13 cellular contexts compared by ENCODE assay signal in genomic region chr14:61184117-61184516, GRCh38.
DNase-seq lines count a peak whose midpoint lies in the region; ATAC-seq and TF ChIP-seq lines count a peak whose summit lies in the region.
"Had no signal": no experiment of that assay in that cellular context is flagged by ENCODE, and none has a peak within 500 bp of the region (broad histone marks: within the 10 kb centered on the region; RNA-seq: fewer than 3 reads in every experiment).

No MANE protein-coding gene starts in this region.

- no peak for DNase-seq in activated T-cell treated with anti-CD3 and anti-CD28 coated beads, Interleukin-2, amount 50 U/mL, for 72 hours
- DNase-seq in activated T-cell treated with anti-CD3 and anti-CD28 coated beads, Interleukin-2, amount 50 U/mL, for 4 hours = no peak
- DNase-seq in fibroblast of peridontal ligament (ENCODE audit: extremely low read depth) (peak; percentile 76), thoracic aorta (ENCODE audit: low spot score) (no peak), transverse colon (no peak)
- DNase-seq: NCI-H2227 treated with DMSO at 0.1 percent for 48 hours, sigmoid colon, thyroid gland had no signal

- no peak for TF ChIP-seq EP300 in transverse colon (IDR thresholded peaks at IDR 0.05; ENCODE audit: low read depth)

- H3K4me3 Mint-ChIP-seq in activated T-cell treated with anti-CD3 and anti-CD28 coated beads, Interleukin-2, amount 50 U/mL, for 72 hours = peak overlapping the region in 1 of 2 donors; percentile 11
- no peak overlapping the region for H3K4me3 Mint-ChIP-seq in activated T-cell treated with anti-CD3 and anti-CD28 coated beads, Interleukin-2, amount 50 U/mL, for 4 hours

- no peaks in the 10 kb centered on the region for H3K36me3 ChIP-seq in thoracic aorta
- no peaks in the 10 kb centered on the region for H3K36me3 ChIP-seq in transverse colon
- H3K36me3 ChIP-seq: sigmoid colon, thyroid gland had no signal

- H3K4me1 ChIP-seq in thoracic aorta (ENCODE audit: control insufficient read depth in 1 of 2, low read depth in 2 of 2) = peaks cover 29 to 42% of the 10 kb centered on the region in 2 donors
- H3K4me1 ChIP-seq in transverse colon = no peaks in the 10 kb centered on the region

- TF ChIP-seq CTCF in thoracic aorta (IDR thresholded peaks at IDR 0.05) (no peak), transverse colon (IDR thresholded peaks at IDR 0.05) (no peak)

- H3K36me3 Mint-ChIP-seq in activated T-cell treated with anti-CD3 and anti-CD28 coated beads, Interleukin-2, amount 50 U/mL, for 72 hours (ENCODE audit: insufficient read depth in 2 of 2) = no peaks in the 10 kb centered on the region
- H3K36me3 Mint-ChIP-seq in activated T-cell treated with anti-CD3 and anti-CD28 coated beads, Interleukin-2, amount 50 U/mL, for 4 hours (ENCODE audit: insufficient read depth) = no peaks in the 10 kb centered on the region
- H3K36me3 Mint-ChIP-seq: naive thymus-derived CD4-positive, alpha-beta T cell had no signal

- peaks cover 34% of the 10 kb centered on the region for H3K4me1 Mint-ChIP-seq in activated T-cell treated with anti-CD3 and anti-CD28 coated beads, Interleukin-2, amount 50 U/mL, for 72 hours (ENCODE audit: low read depth)
- H3K4me1 Mint-ChIP-seq in activated T-cell treated with anti-CD3 and anti-CD28 coated beads, Interleukin-2, amount 50 U/mL, for 4 hours (ENCODE audit: low read depth) = peaks cover 5% of the 10 kb centered on the region

- WGBS in transverse colon (ENCODE audit: low coverage in 1 of 2), 2 donors = 87% methylated on average over 2 of the region's 2 CpGs; no CpG with 5 or more reads in 1 of the 2 donors

- H3K27me3 ChIP-seq in thoracic aorta (replicated peaks; ENCODE audit: insufficient read depth) (no peaks in the 10 kb centered on the region), transverse colon (peaks cover 5% of the 10 kb centered on the region)
- H3K27me3 ChIP-seq: sigmoid colon, thyroid gland had no signal

- no peaks in the 10 kb centered on the region for H3K9me3 ChIP-seq in thoracic aorta
- no peaks in the 10 kb centered on the region for H3K9me3 ChIP-seq in transverse colon
- H3K9me3 ChIP-seq: sigmoid colon, thyroid gland had no signal

- no peak overlapping the region for H3K27ac Mint-ChIP-seq in activated T-cell treated with anti-CD3 and anti-CD28 coated beads, Interleukin-2, amount 50 U/mL, for 72 hours

- H3K9me3 Mint-ChIP-seq in activated T-cell treated with anti-CD3 and anti-CD28 coated beads, Interleukin-2, amount 50 U/mL, for 72 hours = no peaks in the 10 kb centered on the region
- no peaks in the 10 kb centered on the region for H3K9me3 Mint-ChIP-seq in activated T-cell treated with anti-CD3 and anti-CD28 coated beads, Interleukin-2, amount 50 U/mL, for 4 hours

- TF ChIP-seq POLR2A in transverse colon (IDR thresholded peaks at IDR 0.05) = no peak

- intact Hi-C loops in transverse colon (cut with DNase I; ENCODE audit: low total_unique reads) = no loop called here

- ATAC-seq in activated T-cell treated with anti-CD3 and anti-CD28 coated beads, Interleukin-2, amount 50 U/mL, for 72 hours (replicated peaks in 1 of 2) = peak; percentile 26 to 49
- no peak for ATAC-seq in activated T-cell treated with anti-CD3 and anti-CD28 coated beads, Interleukin-2, amount 50 U/mL, for 4 hours
- peak; percentile 47 for ATAC-seq in SK-N-SH treated with all-trans-retinoic acid at 6 μM for 48 hours
- no peak for ATAC-seq in thoracic aorta (ENCODE audit: insufficient number of reproducible peaks, low FRiP score, low read depth)
- no peak for ATAC-seq in HG03354 (IDR thresholded peaks at IDR 0.05; ENCODE audit: poor library complexity, severe bottlenecking, unreplicated experiment)
- ATAC-seq in activated CD4-positive, CD25-positive, alpha-beta regulatory T cell treated with anti-CD3 and anti-CD28 coated beads, Interleukin-2, amount 50 U/mL, for 24 hours = no peak
- ATAC-seq: esophagus mucosa; naive thymus-derived CD4-positive, alpha-beta T cell had no signal

- in situ Hi-C loops in transverse colon (cut with MboI; ENCODE audit: low pct_ligation_motif_present in 1 of 4, low pct_unique_long_range_greater_than_20kb in 1 of 4, low sequenced_read_pairs in 3 of 4) = no loop called here

- H3K27ac ChIP-seq in thoracic aorta (peak overlapping the region; percentile 47 to 58), transverse colon (no peak overlapping the region)
- H3K27ac ChIP-seq: sigmoid colon, thyroid gland had no signal

- peaks cover 47% of the 10 kb centered on the region for H3K27me3 Mint-ChIP-seq in activated T-cell treated with anti-CD3 and anti-CD28 coated beads, Interleukin-2, amount 50 U/mL, for 72 hours (ENCODE audit: low read depth)
- H3K27me3 Mint-ChIP-seq in activated T-cell treated with anti-CD3 and anti-CD28 coated beads, Interleukin-2, amount 50 U/mL, for 4 hours (ENCODE audit: low read depth) = peaks cover 35% of the 10 kb centered on the region

- no peak overlapping the region for H3K4me3 ChIP-seq in thoracic aorta
- no peak overlapping the region for H3K4me3 ChIP-seq in transverse colon
- H3K4me3 ChIP-seq: sigmoid colon, thyroid gland had no signal

TF ChIP-seq in SK-N-SH treated with all-trans-retinoic acid at 6 μM for 48 hours, 23 proteins besides CTCF, POLR2A, EP300 and RAD21:
- TF ChIP-seq, protein P1, sequence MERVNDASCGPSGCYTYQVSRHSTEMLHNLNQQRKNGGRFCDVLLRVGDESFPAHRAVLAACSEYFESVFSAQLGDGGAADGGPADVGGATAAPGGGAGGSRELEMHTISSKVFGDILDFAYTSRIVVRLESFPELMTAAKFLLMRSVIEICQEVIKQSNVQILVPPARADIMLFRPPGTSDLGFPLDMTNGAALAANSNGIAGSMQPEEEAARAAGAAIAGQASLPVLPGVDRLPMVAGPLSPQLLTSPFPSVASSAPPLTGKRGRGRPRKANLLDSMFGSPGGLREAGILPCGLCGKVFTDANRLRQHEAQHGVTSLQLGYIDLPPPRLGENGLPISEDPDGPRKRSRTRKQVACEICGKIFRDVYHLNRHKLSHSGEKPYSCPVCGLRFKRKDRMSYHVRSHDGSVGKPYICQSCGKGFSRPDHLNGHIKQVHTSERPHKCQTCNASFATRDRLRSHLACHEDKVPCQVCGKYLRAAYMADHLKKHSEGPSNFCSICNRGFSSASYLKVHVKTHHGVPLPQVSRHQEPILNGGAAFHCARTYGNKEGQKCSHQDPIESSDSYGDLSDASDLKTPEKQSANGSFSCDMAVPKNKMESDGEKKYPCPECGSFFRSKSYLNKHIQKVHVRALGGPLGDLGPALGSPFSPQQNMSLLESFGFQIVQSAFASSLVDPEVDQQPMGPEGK (CRISPR knock-in tag; IDR thresholded peaks at IDR 0.05; ENCODE audit: borderline replicate concordance) = no peak
- TF ChIP-seq TCF4 (CRISPR knock-in tag; IDR thresholded peaks at IDR 0.05; ENCODE audit: borderline replicate concordance) = no peak

Comparison
In these comparisons a context has a peak if more than half of its experiments do, and no peak if none do; other contexts are left out.
1. ATAC-seq: peak in activated T-cell treated with anti-CD3 and anti-CD28 coated beads, Interleukin-2, amount 50 U/mL, for 72 hours (2 of 2) and SK-N-SH treated with all-trans-retinoic acid at 6 μM for 48 hours (single experiment); none in activated T-cell treated with anti-CD3 and anti-CD28 coated beads, Interleukin-2, amount 50 U/mL, for 4 hours (0 of 2), thoracic aorta (single experiment), HG03354 (single experiment) and activated CD4-positive, CD25-positive, alpha-beta regulatory T cell treated with anti-CD3 and anti-CD28 coated beads, Interleukin-2, amount 50 U/mL, for 24 hours (0 of 2).
2. H3K27ac ChIP-seq: peak in thoracic aorta (2 of 2); none in transverse colon (0 of 4).